8 cellular contexts compared by ENCODE assay signal in the genomic region with DNA sequence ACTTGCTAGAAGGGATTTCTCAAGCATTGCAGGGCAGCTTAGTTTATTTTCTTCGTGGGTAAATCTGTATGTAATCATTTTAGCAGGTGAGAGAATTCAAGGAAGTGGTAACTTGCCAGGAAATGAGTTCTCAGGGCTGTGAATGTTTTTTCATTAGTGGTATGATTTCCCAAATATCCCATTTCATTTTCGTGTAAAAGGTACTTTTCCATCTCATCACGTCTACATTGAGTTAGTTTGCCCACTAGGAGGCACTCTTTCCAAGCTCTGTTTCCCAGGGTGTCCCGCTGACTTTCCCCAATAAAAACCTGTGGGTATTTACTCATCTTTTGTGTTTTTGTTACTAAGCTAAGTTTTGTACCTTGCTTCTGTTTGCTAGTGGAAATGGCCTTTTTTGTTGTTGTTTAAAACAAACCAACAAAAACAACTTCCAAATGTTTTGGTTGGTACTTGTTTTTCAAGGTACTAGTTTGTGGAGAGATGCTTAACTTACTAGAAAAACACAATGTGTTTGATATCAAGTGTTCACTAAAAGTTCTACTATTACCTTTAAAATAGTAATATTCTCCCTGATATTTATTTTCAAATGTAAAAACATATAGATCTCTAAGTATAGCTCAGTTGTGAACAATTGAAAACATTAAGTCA.
DNase-seq lines count a peak whose midpoint lies in the region; ATAC-seq and TF ChIP-seq lines count a peak whose summit lies in the region.

No MANE protein-coding gene starts in this region.

- no peak overlapping the region for H2AFZ ChIP-seq in neural cell (ENCODE audit: low read depth, low read length)

- peaks cover 32% of the 10 kb centered on the region for H3K4me1 ChIP-seq in Caco-2

- DNase-seq in Caco-2 = peak; percentile 54 to 72
- DNase-seq in LNCaP clone FGC (ENCODE audit: low read depth) = peak; percentile 67
- DNase-seq in WERI-Rb-1 = peak; percentile 29
- DNase-seq in fibroblast of peridontal ligament (ENCODE audit: extremely low read depth) = peak; percentile 79
- DNase-seq in activated effector memory CD4-positive, alpha-beta T cell treated with anti-CD3 and anti-CD28 coated beads, Interleukin-2, amount 50 U/mL, for 16 hours = no peak
- DNase-seq in NCI-H510A treated with DMSO at 0.1 percent for 48 hours (lab: John Stamatoyannopoulos, UW) = no peak

- CTCF ChIA-PET in Caco-2 (lab: Charles Lee) = interaction anchor here (0.7 to 1.9 kb wide), 7 partner anchors 10 to 487 kb away, joined by 3 to 7 read pairs (median 5); no protein-coding TSS in a partner anchor

- peak; percentile 59 for ATAC-seq in GM18909 (IDR thresholded peaks at IDR 0.05; ENCODE audit: poor library complexity, unreplicated experiment)

- no peaks in the 10 kb centered on the region for H3K27me3 ChIP-seq in Caco-2 (replicated peaks; ENCODE audit: control insufficient read depth, insufficient read depth, low read length)
- no peaks in the 10 kb centered on the region for H3K27me3 ChIP-seq in WERI-Rb-1 (ENCODE audit: insufficient read depth, low read depth, severe bottlenecking)
- no peaks in the 10 kb centered on the region for H3K27me3 ChIP-seq in neural cell (ENCODE audit: insufficient read depth, low read depth, low read length)

- H3K27ac ChIP-seq in WERI-Rb-1 (no peak overlapping the region), neural cell (ENCODE audit: low read length) (no peak overlapping the region)

- H3K9ac ChIP-seq in neural cell (ENCODE audit: low read length) = no peak overlapping the region

- POLR2A ChIA-PET in Caco-2 (lab: Charles Lee) = interaction anchor here (0.5 to 0.8 kb wide), 2 partner anchors 449 to 451 kb away, joined by 4 to 6 read pairs; partner anchors contain the start of gene ARRDC3

- H3K4me3 ChIP-seq in Caco-2 (ENCODE audit: low read depth, low read length) (no peak overlapping the region), LNCaP clone FGC (ENCODE audit: low read depth, low read length) (no peak overlapping the region), WERI-Rb-1 (ENCODE audit: low read depth, low read length) (no peak overlapping the region), neural cell (ENCODE audit: low read length) (no peak overlapping the region)

- peak; percentile 80 to 83 for TF ChIP-seq CTCF in Caco-2 (IDR thresholded peaks at IDR 0.05; ENCODE audit: insufficient read depth in 1 of 2, low read depth in 1 of 2, low read length in 1 of 2, severe bottlenecking in 1 of 2, unreplicated experiment in 1 of 2)
- TF ChIP-seq CTCF in LNCaP clone FGC (IDR thresholded peaks at IDR 0.05; ENCODE audit: control insufficient read depth, extremely low read depth, insufficient read depth) = peak; percentile 79
- peak; percentile 75 for TF ChIP-seq CTCF in WERI-Rb-1 (IDR thresholded peaks at IDR 0.05; ENCODE audit: low read depth, low read length)
- TF ChIP-seq CTCF in neural cell (IDR thresholded peaks at IDR 0.05; ENCODE audit: poor library complexity, severe bottlenecking) = peak; percentile 77

- H3K4me3 Mint-ChIP-seq in Caco-2 (ENCODE audit: unreplicated experiment) = no peak overlapping the region

- peak; percentile 79 for TF ChIP-seq RAD21 in neural cell (conservative IDR thresholded peaks at IDR 0.05)

- H3K36me3 ChIP-seq in Caco-2 (ENCODE audit: control insufficient read depth, insufficient read depth, low read length) (no peaks in the 10 kb centered on the region), WERI-Rb-1 (no peaks in the 10 kb centered on the region; the same call in 1 of the 2 replicates), neural cell (ENCODE audit: insufficient read depth, low read length) (no peaks in the 10 kb centered on the region)

- TF ChIP-seq EP300 in neural cell (conservative IDR thresholded peaks at IDR 0.05; ENCODE audit: poor library complexity, severe bottlenecking) = no peak

- H4K20me1 ChIP-seq in neural cell (ENCODE audit: insufficient read depth) = no peaks in the 10 kb centered on the region

- peaks cover 6% of the 10 kb centered on the region for H3K79me2 ChIP-seq in neural cell (replicated peaks; ENCODE audit: insufficient read depth, low read length)

- H3K9me3 ChIP-seq in Caco-2 (no peaks in the 10 kb centered on the region), WERI-Rb-1 (ENCODE audit: severe bottlenecking) (peaks cover 2% of the 10 kb centered on the region), neural cell (ENCODE audit: low read length) (no peaks in the 10 kb centered on the region)

- H3K36me3 Mint-ChIP-seq in Caco-2 (ENCODE audit: insufficient read depth, unreplicated experiment) = no peaks in the 10 kb centered on the region

- no TSS peak for BruUV-seq in Caco-2 (replicated peaks; lab: Mats Ljungman, UMichigan)

- H3F3A ChIP-seq in neural cell (ENCODE audit: insufficient read depth, low read length, poor library complexity, severe bottlenecking) = no peaks in the 10 kb centered on the region

- H3K4me2 ChIP-seq in neural cell (ENCODE audit: low read length) = no peak overlapping the region

- no peaks in the 10 kb centered on the region for H3K9me3 Mint-ChIP-seq in Caco-2 (ENCODE audit: unreplicated experiment)

- no peak overlapping the region for H3K27ac Mint-ChIP-seq in Caco-2 (ENCODE audit: unreplicated experiment)

- H3K4me1 Mint-ChIP-seq in Caco-2 (ENCODE audit: low read depth, unreplicated experiment) = peaks cover 28% of the 10 kb centered on the region

- H3K27me3 Mint-ChIP-seq in Caco-2 (ENCODE audit: insufficient read depth, unreplicated experiment) = no peaks in the 10 kb centered on the region

- H3K9me2 ChIP-seq in neural cell (ENCODE audit: insufficient read depth, low read length) = no peaks in the 10 kb centered on the region

- intact Hi-C loops in Caco-2 (cut with micrococcal nuclease; ENCODE audit: unreplicated experiment) = loop anchor here (1.0 to 2.0 kb wide), 10 partner anchors 17 to 487 kb away; partner anchors contain the start of gene ARRDC3

TF ChIP-seq in neural cell, 6 proteins besides CTCF, POLR2A, EP300 and RAD21:
- no peak for TF ChIP-seq EZH2 (IDR thresholded peaks at IDR 0.05; ENCODE audit: borderline replicate concordance, insufficient read depth, low read length, poor library complexity, severe bottlenecking)
- TF ChIP-seq TAF1 (IDR thresholded peaks at IDR 0.05; ENCODE audit: low read depth) = no peak
- TF ChIP-seq POLR2AphosphoS5 (IDR thresholded peaks at IDR 0.05) = no peak
- peak; percentile 75 for TF ChIP-seq SMC3 (conservative IDR thresholded peaks at IDR 0.05; ENCODE audit: poor library complexity)
- TF ChIP-seq, protein P1, sequence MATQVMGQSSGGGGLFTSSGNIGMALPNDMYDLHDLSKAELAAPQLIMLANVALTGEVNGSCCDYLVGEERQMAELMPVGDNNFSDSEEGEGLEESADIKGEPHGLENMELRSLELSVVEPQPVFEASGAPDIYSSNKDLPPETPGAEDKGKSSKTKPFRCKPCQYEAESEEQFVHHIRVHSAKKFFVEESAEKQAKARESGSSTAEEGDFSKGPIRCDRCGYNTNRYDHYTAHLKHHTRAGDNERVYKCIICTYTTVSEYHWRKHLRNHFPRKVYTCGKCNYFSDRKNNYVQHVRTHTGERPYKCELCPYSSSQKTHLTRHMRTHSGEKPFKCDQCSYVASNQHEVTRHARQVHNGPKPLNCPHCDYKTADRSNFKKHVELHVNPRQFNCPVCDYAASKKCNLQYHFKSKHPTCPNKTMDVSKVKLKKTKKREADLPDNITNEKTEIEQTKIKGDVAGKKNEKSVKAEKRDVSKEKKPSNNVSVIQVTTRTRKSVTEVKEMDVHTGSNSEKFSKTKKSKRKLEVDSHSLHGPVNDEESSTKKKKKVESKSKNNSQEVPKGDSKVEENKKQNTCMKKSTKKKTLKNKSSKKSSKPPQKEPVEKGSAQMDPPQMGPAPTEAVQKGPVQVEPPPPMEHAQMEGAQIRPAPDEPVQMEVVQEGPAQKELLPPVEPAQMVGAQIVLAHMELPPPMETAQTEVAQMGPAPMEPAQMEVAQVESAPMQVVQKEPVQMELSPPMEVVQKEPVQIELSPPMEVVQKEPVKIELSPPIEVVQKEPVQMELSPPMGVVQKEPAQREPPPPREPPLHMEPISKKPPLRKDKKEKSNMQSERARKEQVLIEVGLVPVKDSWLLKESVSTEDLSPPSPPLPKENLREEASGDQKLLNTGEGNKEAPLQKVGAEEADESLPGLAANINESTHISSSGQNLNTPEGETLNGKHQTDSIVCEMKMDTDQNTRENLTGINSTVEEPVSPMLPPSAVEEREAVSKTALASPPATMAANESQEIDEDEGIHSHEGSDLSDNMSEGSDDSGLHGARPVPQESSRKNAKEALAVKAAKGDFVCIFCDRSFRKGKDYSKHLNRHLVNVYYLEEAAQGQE (IDR thresholded peaks at IDR 0.05; ENCODE audit: borderline replicate concordance) = no peak
TF ChIP-seq in neural cell: peak in this region for 1.

Comparison
In these comparisons a context has a peak if more than half of its experiments do, and no peak if none do; other contexts are left out.
1. DNase-seq: peak in Caco-2 (2 of 2), LNCaP clone FGC (single experiment), WERI-Rb-1 (single experiment) and fibroblast of peridontal ligament (single experiment); none in activated effector memory CD4-positive, alpha-beta T cell treated with anti-CD3 and anti-CD28 coated beads, Interleukin-2, amount 50 U/mL, for 16 hours (single experiment) and NCI-H510A treated with DMSO at 0.1 percent for 48 hours (single experiment).
2. Peak in every context shown above with its lines, with median percentiles within 50 percentile points of each other: CTCF ChIP-seq.